1 cellular context compared by ENCODE assay signal in genomic region chr1:209156991-209157390, GRCh38.
TF ChIP-seq lines count a peak whose summit lies in the region.

No MANE protein-coding gene starts in this region.

TF ChIP-seq in GM23338, 12 proteins besides CTCF, POLR2A, EP300 and RAD21 (continued from another document):
- TF ChIP-seq, protein P1, sequence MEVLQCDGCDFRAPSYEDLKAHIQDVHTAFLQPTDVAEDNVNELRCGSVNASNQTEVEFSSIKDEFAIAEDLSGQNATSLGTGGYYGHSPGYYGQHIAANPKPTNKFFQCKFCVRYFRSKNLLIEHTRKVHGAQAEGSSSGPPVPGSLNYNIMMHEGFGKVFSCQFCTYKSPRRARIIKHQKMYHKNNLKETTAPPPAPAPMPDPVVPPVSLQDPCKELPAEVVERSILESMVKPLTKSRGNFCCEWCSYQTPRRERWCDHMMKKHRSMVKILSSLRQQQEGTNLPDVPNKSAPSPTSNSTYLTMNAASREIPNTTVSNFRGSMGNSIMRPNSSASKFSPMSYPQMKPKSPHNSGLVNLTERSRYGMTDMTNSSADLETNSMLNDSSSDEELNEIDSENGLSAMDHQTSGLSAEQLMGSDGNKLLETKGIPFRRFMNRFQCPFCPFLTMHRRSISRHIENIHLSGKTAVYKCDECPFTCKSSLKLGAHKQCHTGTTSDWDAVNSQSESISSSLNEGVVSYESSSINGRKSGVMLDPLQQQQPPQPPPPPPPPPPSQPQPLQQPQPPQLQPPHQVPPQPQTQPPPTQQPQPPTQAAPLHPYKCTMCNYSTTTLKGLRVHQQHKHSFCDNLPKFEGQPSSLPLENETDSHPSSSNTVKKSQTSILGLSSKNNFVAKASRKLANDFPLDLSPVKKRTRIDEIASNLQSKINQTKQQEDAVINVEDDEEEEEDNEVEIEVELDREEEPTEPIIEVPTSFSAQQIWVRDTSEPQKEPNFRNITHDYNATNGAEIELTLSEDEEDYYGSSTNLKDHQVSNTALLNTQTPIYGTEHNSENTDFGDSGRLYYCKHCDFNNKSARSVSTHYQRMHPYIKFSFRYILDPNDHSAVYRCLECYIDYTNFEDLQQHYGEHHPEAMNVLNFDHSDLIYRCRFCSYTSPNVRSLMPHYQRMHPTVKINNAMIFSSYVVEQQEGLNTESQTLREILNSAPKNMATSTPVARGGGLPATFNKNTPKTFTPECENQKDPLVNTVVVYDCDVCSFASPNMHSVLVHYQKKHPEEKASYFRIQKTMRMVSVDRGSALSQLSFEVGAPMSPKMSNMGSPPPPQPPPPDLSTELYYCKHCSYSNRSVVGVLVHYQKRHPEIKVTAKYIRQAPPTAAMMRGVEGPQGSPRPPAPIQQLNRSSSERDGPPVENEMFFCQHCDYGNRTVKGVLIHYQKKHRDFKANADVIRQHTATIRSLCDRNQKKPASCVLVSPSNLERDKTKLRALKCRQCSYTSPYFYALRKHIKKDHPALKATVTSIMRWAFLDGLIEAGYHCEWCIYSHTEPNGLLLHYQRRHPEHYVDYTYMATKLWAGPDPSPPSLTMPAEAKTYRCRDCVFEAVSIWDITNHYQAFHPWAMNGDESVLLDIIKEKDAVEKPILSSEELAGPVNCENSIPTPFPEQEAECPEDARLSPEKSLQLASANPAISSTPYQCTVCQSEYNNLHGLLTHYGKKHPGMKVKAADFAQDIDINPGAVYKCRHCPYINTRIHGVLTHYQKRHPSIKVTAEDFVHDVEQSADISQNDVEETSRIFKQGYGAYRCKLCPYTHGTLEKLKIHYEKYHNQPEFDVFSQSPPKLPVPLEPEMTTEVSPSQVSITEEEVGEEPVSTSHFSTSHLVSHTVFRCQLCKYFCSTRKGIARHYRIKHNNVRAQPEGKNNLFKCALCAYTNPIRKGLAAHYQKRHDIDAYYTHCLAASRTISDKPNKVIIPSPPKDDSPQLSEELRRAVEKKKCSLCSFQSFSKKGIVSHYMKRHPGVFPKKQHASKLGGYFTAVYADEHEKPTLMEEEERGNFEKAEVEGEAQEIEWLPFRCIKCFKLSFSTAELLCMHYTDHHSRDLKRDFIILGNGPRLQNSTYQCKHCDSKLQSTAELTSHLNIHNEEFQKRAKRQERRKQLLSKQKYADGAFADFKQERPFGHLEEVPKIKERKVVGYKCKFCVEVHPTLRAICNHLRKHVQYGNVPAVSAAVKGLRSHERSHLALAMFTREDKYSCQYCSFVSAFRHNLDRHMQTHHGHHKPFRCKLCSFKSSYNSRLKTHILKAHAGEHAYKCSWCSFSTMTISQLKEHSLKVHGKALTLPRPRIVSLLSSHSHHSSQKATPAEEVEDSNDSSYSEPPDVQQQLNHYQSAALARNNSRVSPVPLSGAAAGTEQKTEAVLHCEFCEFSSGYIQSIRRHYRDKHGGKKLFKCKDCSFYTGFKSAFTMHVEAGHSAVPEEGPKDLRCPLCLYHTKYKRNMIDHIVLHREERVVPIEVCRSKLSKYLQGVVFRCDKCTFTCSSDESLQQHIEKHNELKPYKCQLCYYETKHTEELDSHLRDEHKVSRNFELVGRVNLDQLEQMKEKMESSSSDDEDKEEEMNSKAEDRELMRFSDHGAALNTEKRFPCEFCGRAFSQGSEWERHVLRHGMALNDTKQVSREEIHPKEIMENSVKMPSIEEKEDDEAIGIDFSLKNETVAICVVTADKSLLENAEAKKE (CRISPR knock-in tag; IDR thresholded peaks at IDR 0.05) = no peak
- TF ChIP-seq JUNB (IDR thresholded peaks at IDR 0.05; ENCODE audit: unreplicated experiment) (no peak), STAT1 (IDR thresholded peaks at IDR 0.05; ENCODE audit: unreplicated experiment) (no peak), ZNF331 (CRISPR knock-in tag; IDR thresholded peaks at IDR 0.05; ENCODE audit: low read depth) (no peak), NANOG (IDR thresholded peaks at IDR 0.05; ENCODE audit: borderline replicate concordance) (no peak), ZNF114 (CRISPR knock-in tag; IDR thresholded peaks at IDR 0.05) (no peak), EZH2phosphoT487 (IDR thresholded peaks at IDR 0.05; ENCODE audit: unreplicated experiment) (no peak)
